ENCODE assay signal across 25 cellular contexts in the genomic region with DNA sequence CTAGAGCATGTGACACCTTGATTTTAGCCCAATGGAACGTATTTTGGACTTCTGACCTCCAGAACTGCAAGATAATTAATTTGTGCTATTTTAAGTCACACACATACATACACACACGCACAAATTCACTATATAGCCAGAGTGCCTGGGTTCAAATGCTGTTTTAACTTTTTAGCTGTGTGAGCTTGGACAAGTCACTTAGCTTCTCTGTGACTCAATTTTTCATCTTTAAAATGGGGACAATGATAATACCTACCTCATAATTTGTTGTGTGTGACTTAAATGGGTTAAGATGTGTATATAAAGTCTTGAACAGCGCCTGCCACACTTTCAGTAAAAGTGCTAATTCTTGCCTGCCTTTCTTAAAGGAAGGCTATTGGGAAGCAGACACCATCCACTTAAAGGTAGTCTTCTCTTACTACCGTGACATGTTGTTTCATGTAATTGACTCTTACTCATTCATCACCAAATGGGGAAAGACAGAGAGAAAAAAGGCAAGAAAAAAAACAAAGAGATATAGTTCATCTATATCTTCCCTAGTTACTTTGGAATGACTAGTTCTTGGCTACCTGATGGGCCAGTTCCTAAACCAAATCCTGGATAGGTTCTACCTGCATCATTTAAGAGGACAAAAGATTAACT. TPM values are rescaled to one million over a fixed set of nuclear protein-coding genes. Genes with fewer than 3 reads are reported as not detected.
DNase-seq lines count a peak whose midpoint lies in the region; ATAC-seq and TF ChIP-seq lines count a peak whose summit lies in the region.
"Had no signal": no experiment of that assay in that cellular context is flagged by ENCODE, and none has a peak within 500 bp of the region (broad histone marks: within the 10 kb centered on the region; RNA-seq: fewer than 3 reads in every experiment).

No MANE protein-coding gene starts in this region.

- CTCF ChIA-PET in PC-3 (lab: Charles Lee), result no interaction called here
- CTCF ChIA-PET in PC-9 (lab: Charles Lee), result no interaction called here

- no peak for TF ChIP-seq CTCF in PC-3 (conservative IDR thresholded peaks at IDR 0.05; ENCODE audit: low read depth, low read length)
- TF ChIP-seq CTCF in PC-9 (conservative IDR thresholded peaks at IDR 0.05), result no peak

- H3K27me3 ChIP-seq in PC-3 (ENCODE audit: low read length), result no peaks in the 10 kb centered on the region
- no peaks in the 10 kb centered on the region for H3K27me3 ChIP-seq in PC-9 (ENCODE audit: insufficient read depth, low read depth)
- H3K27me3 ChIP-seq: esophagus muscularis mucosa, heart left ventricle had no signal

- H3K9me3 ChIP-seq in PC-3 (ENCODE audit: low read length) (no peaks in the 10 kb centered on the region), PC-9 (ENCODE audit: insufficient read depth, low read depth) (no peaks in the 10 kb centered on the region)
- H3K9me3 ChIP-seq: Caco-2, esophagus muscularis mucosa had no signal

- H4K20me1 ChIP-seq in PC-3 (ENCODE audit: low read length), result peaks cover 8% of the 10 kb centered on the region; the same call in 1 of the 2 replicates
- peaks cover 15% of the 10 kb centered on the region for H4K20me1 ChIP-seq in PC-9 (ENCODE audit: insufficient read depth)

- H3K4me3 ChIP-seq in PC-3 (ENCODE audit: low read length), result no peak overlapping the region
- no peak overlapping the region for H3K4me3 ChIP-seq in PC-9
- H3K4me3 ChIP-seq: esophagus muscularis mucosa, heart left ventricle had no signal

- H3K9me3 Mint-ChIP-seq in activated naive CD4-positive, alpha-beta T cell treated with anti-CD3 and anti-CD28 coated beads, Interleukin-2, amount 50 U/mL, for 24 hours, result peaks cover 27% of the 10 kb centered on the region
- peaks cover 5 to 8% (median 7%) of the 10 kb centered on the region in 3 donors for H3K9me3 Mint-ChIP-seq in IgD-negative memory B cell
- H3K9me3 Mint-ChIP-seq in effector memory CD8-positive, alpha-beta T cell, result peaks cover 6 to 16% of the 10 kb centered on the region in 2 donors
- peaks cover 26% of the 10 kb centered on the region for H3K9me3 Mint-ChIP-seq in natural killer cell treated with Interleukin-12 subunit alpha and Interleukin-12 subunit beta and Interleukin-15 and Interleukin-18, amount 100 ng/mL, for 72 hours
- H3K9me3 Mint-ChIP-seq: dendritic cell treated with granulocyte-macrophage colony-stimulating factor and Interleukin-4, amounts not matched to agents 40 ng/mL and 50 ng/mL, for 4 days had no signal

- no peaks in the 10 kb centered on the region for H3K27me3 Mint-ChIP-seq in activated naive CD4-positive, alpha-beta T cell treated with anti-CD3 and anti-CD28 coated beads, Interleukin-2, amount 50 U/mL, for 24 hours
- H3K27me3 Mint-ChIP-seq in IgD-negative memory B cell, result no peaks in the 10 kb centered on the region
- no peaks in the 10 kb centered on the region for H3K27me3 Mint-ChIP-seq in effector memory CD8-positive, alpha-beta T cell
- no peaks in the 10 kb centered on the region for H3K27me3 Mint-ChIP-seq in natural killer cell treated with Interleukin-12 subunit alpha and Interleukin-12 subunit beta and Interleukin-15 and Interleukin-18, amount 100 ng/mL, for 72 hours
- H3K27me3 Mint-ChIP-seq: dendritic cell treated with granulocyte-macrophage colony-stimulating factor and Interleukin-4, amounts not matched to agents 40 ng/mL and 50 ng/mL, for 4 days; type B pancreatic cell had no signal

- peaks cover 84% of the 10 kb centered on the region for H3K4me1 Mint-ChIP-seq in activated naive CD4-positive, alpha-beta T cell treated with anti-CD3 and anti-CD28 coated beads, Interleukin-2, amount 50 U/mL, for 24 hours
- H3K4me1 Mint-ChIP-seq in IgD-negative memory B cell, result peaks cover 40 to 50% (median 43%) of the 10 kb centered on the region in 3 donors
- H3K4me1 Mint-ChIP-seq in effector memory CD8-positive, alpha-beta T cell (ENCODE audit: low read depth in 2 of 2), result peaks cover 38 to 51% of the 10 kb centered on the region in 2 donors
- H3K4me1 Mint-ChIP-seq in natural killer cell treated with Interleukin-12 subunit alpha and Interleukin-12 subunit beta and Interleukin-15 and Interleukin-18, amount 100 ng/mL, for 72 hours (ENCODE audit: low read depth in 2 of 2), result peaks cover 41 to 50% of the 10 kb centered on the region in 2 donors

- no peak overlapping the region for H3K4me2 ChIP-seq in PC-3 (ENCODE audit: low read length)
- no peak overlapping the region for H3K4me2 ChIP-seq in PC-9

- H2AFZ ChIP-seq in PC-3 (ENCODE audit: low read length), result no peak overlapping the region
- H2AFZ ChIP-seq in PC-9, result no peak overlapping the region

- H3K4me1 ChIP-seq in PC-3 (ENCODE audit: insufficient read depth, low read length), result peaks cover 23% of the 10 kb centered on the region
- H3K4me1 ChIP-seq in PC-9 (replicated peaks; ENCODE audit: insufficient read depth), result peaks cover 21% of the 10 kb centered on the region

- no peak overlapping the region for H3K4me3 Mint-ChIP-seq in activated naive CD4-positive, alpha-beta T cell treated with anti-CD3 and anti-CD28 coated beads, Interleukin-2, amount 50 U/mL, for 24 hours
- peak overlapping the region in 1 of 4 donors; percentile 38 for H3K4me3 Mint-ChIP-seq in IgD-negative memory B cell
- H3K4me3 Mint-ChIP-seq in effector memory CD8-positive, alpha-beta T cell, result no peak overlapping the region
- H3K4me3 Mint-ChIP-seq in natural killer cell treated with Interleukin-12 subunit alpha and Interleukin-12 subunit beta and Interleukin-15 and Interleukin-18, amount 100 ng/mL, for 72 hours, result no peak overlapping the region
- H3K4me3 Mint-ChIP-seq: dendritic cell treated with granulocyte-macrophage colony-stimulating factor and Interleukin-4, amounts not matched to agents 40 ng/mL and 50 ng/mL, for 4 days; endodermal cell; type B pancreatic cell had no signal

- DNase-seq in activated naive CD4-positive, alpha-beta T cell treated with anti-CD3 and anti-CD28 coated beads, Interleukin-2, amount 50 U/mL, for 16 hours, result no peak
- DNase-seq in effector memory CD8-positive, alpha-beta T cell, result no peak
- DNase-seq in natural killer cell treated with Interleukin-12 subunit alpha and Interleukin-12 subunit beta and Interleukin-15 and Interleukin-18, amount 100 ng/mL, for 72 hours (ENCODE audit: low spot score), result no peak
- DNase-seq in PC-3 (no peak), PC-9 (no peak)
- DNase-seq: activated CD4-positive, alpha-beta T cell treated with anti-CD3 and anti-CD28 coated beads for 48 hours; Caco-2; DMS79; endodermal cell; foreskin melanocyte; GDM1; heart left ventricle; IMR-90; kidney; left ventricle myocardium superior; NCI-H1694 treated with DMSO at 0.1 percent for 48 hours; NCI-H82; SIG-M5 had no signal

- no peak overlapping the region for H3K9ac ChIP-seq in PC-3 (ENCODE audit: low read length)

- H3K36me3 ChIP-seq in PC-3 (ENCODE audit: low read depth, low read length), result peaks cover 17% of the 10 kb centered on the region
- peaks cover 15% of the 10 kb centered on the region; the same call in 1 of the 2 replicates for H3K36me3 ChIP-seq in PC-9 (ENCODE audit: low read depth)

- H3F3A ChIP-seq in PC-3 (ENCODE audit: low read length, unreplicated experiment) (peaks cover 9% of the 10 kb centered on the region), PC-9 (ENCODE audit: insufficient read depth, low read depth) (no peaks in the 10 kb centered on the region)

- BruUV-seq in PC-3 (replicated peaks; lab: Mats Ljungman, UMichigan) (no TSS peak), PC-9 (replicated peaks; lab: Mats Ljungman, UMichigan) (no TSS peak)

- 0 out of 2 replicates have a peak, but pooled peaks cover 3% of the 10 kb centered on the region for H3K79me2 ChIP-seq in PC-3 (ENCODE audit: low read length)
- peaks cover 13% of the 10 kb centered on the region; the same call in 1 of the 2 replicates for H3K79me2 ChIP-seq in PC-9 (ENCODE audit: low read depth)

- H3K9me2 ChIP-seq in PC-3 (replicated peaks; ENCODE audit: low read length) (no peaks in the 10 kb centered on the region), PC-9 (ENCODE audit: insufficient read depth) (peaks cover 4% of the 10 kb centered on the region; the same call in 1 of the 2 replicates)

- H3K36me3 Mint-ChIP-seq in activated naive CD4-positive, alpha-beta T cell treated with anti-CD3 and anti-CD28 coated beads, Interleukin-2, amount 50 U/mL, for 24 hours, result peaks cover 57% of the 10 kb centered on the region
- peaks cover 31% of the 10 kb centered on the region for H3K36me3 Mint-ChIP-seq in IgD-negative memory B cell
- H3K36me3 Mint-ChIP-seq in effector memory CD8-positive, alpha-beta T cell (ENCODE audit: insufficient read depth), result peaks cover 7% of the 10 kb centered on the region
- H3K36me3 Mint-ChIP-seq in natural killer cell treated with Interleukin-12 subunit alpha and Interleukin-12 subunit beta and Interleukin-15 and Interleukin-18, amount 100 ng/mL, for 72 hours, result peaks cover 52% of the 10 kb centered on the region

- intact Hi-C loops in PC-3 (cut with micrococcal nuclease), result no loop called here
- intact Hi-C loops in PC-9 (cut with micrococcal nuclease; ENCODE audit: unreplicated experiment), result no loop called here

- POLR2A ChIA-PET in PC-3 (lab: Charles Lee; ENCODE audit: unreplicated experiment), result no interaction called here
- POLR2A ChIA-PET in PC-9 (lab: Charles Lee; ENCODE audit: unreplicated experiment), result no interaction called here

- H3K27ac ChIP-seq in PC-3 (ENCODE audit: low read length) (no peak overlapping the region), PC-9 (no peak overlapping the region)
- H3K27ac ChIP-seq: heart left ventricle had no signal

- no peak for ATAC-seq in effector memory CD8-positive, alpha-beta T cell (replicated peaks)
- ATAC-seq in natural killer cell treated with Interleukin-12 subunit alpha and Interleukin-12 subunit beta and Interleukin-15 and Interleukin-18, amount 100 ng/mL, for 72 hours, result no peak
- ATAC-seq in PC-3 (no peak), HG03520 (IDR thresholded peaks at IDR 0.05; ENCODE audit: unreplicated experiment) (no peak)
- ATAC-seq: HCT116, heart left ventricle, left ventricle myocardium superior had no signal

- peak overlapping the region; percentile 97 for H3K27ac Mint-ChIP-seq in activated naive CD4-positive, alpha-beta T cell treated with anti-CD3 and anti-CD28 coated beads, Interleukin-2, amount 50 U/mL, for 24 hours
- H3K27ac Mint-ChIP-seq in IgD-negative memory B cell, result peak overlapping the region in 2 of 3 donors; percentile 36 to 43
- H3K27ac Mint-ChIP-seq in effector memory CD8-positive, alpha-beta T cell, result peak overlapping the region; percentile 17 to 55
- peak overlapping the region; percentile 49 to 67 for H3K27ac Mint-ChIP-seq in natural killer cell treated with Interleukin-12 subunit alpha and Interleukin-12 subunit beta and Interleukin-15 and Interleukin-18, amount 100 ng/mL, for 72 hours
- H3K27ac Mint-ChIP-seq: dendritic cell treated with granulocyte-macrophage colony-stimulating factor and Interleukin-4, amounts not matched to agents 40 ng/mL and 50 ng/mL, for 4 days; endodermal cell; type B pancreatic cell had no signal

RNA-seq across cellular contexts. Expression of a gene that starts 56.3 kb away (rescaled TPM):
- polyA plus RNA-seq in IgD-negative memory B cell, result 8.3 TPM
- 10 to 100 TPM; 54.6 to 66.2 TPM for total RNA-seq in natural killer cell treated with Interleukin-12 subunit alpha and Interleukin-12 subunit beta and Interleukin-15 and Interleukin-18, amount 100 ng/mL, for 72 hours
- total RNA-seq in PC-3 (2014; rRNA removed) (20.4 and 24.0 TPM in 2 replicates), PC-9 (2021) (18.4 and 27.4 TPM in 2 replicates)

RNA-seq across cellular contexts. Expression of a gene that starts 57.6 kb away (rescaled TPM):
- polyA plus RNA-seq in IgD-negative memory B cell, result 2.6 TPM
- 1 to 10 TPM; 3.2 to 10.0 TPM for total RNA-seq in natural killer cell treated with Interleukin-12 subunit alpha and Interleukin-12 subunit beta and Interleukin-15 and Interleukin-18, amount 100 ng/mL, for 72 hours
- total RNA-seq in PC-3 (2014; rRNA removed), result 6.4 and 7.5 TPM in 2 replicates
- 16.3 and 20.2 TPM in 2 replicates for total RNA-seq in PC-9 (2021)

Comparison
In these comparisons a context has a peak if more than half of its experiments do, and no peak if none do; other contexts are left out.
1. H3K27ac Mint-ChIP-seq: peak in every context shown above with its lines; median percentile 97 in activated naive CD4-positive, alpha-beta T cell treated with anti-CD3 and anti-CD28 coated beads, Interleukin-2, amount 50 U/mL, for 24 hours; 58 in natural killer cell treated with Interleukin-12 subunit alpha and Interleukin-12 subunit beta and Interleukin-15 and Interleukin-18, amount 100 ng/mL, for 72 hours; 40 in IgD-negative memory B cell; 36 in effector memory CD8-positive, alpha-beta T cell.